Comparison of ENCODE assay signal across 11 cellular contexts in the genomic region with DNA sequence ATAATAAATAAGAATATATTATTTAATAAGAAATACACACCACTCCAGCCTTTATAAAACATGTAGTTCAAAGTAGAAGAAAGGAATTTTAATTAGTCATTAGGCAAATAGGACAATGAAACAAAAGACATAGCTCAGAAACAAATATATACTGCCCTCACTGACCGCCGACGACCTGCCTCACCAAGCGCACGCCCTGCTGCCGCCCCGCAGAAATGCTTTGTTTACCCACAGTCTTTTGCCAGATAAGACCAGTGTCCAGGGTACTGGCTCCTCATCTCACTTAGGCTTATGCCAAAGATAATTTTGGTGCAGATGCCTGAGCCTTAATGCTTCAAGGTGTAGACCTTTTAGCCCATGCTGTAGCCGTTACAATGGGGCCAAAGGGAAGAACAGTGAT.
"Had no signal": no experiment of that assay in that cellular context is flagged by ENCODE, and none has a peak within 500 bp of the region (broad histone marks: within the 10 kb centered on the region; RNA-seq: fewer than 3 reads in every experiment).

No MANE protein-coding gene starts in this region.

- H3K36me3 ChIP-seq: HAP-1 had no signal

- H3K9me3 ChIP-seq: HAP-1 had no signal

- DNase-seq: GM23248, GOT3, H7, H9, HCEC 1CT, HFFc6 had no signal

- H2AFZ ChIP-seq: GM23248, GM23338 had no signal

- FAIRE-seq: H1, H54 had no signal

- H3K9ac ChIP-seq: GM23248 had no signal

- H3K4me2 ChIP-seq: GM23338 had no signal

- ATAC-seq: GM23338, HCT116 had no signal

- H3K4me1 ChIP-seq: HAP-1 had no signal

- H3K27ac ChIP-seq: GM23248 had no signal

- H3K4me3 ChIP-seq: GM23248, GM23338, HAP-1 had no signal
